In genomic region chr12:54021432-54022013, GRCh38 we compare ENCODE assay signal across 13 cellular contexts. TPM values are rescaled to one million over a fixed set of nuclear protein-coding genes. Genes with fewer than 3 reads are reported as not detected.
DNase-seq lines count a peak whose midpoint lies in the region; ATAC-seq and TF ChIP-seq lines count a peak whose summit lies in the region.
"Had no signal": no experiment of that assay in that cellular context is flagged by ENCODE, and none has a peak within 500 bp of the region (broad histone marks: within the 10 kb centered on the region; RNA-seq: fewer than 3 reads in every experiment).

No MANE protein-coding gene starts in this region.

- H3K27me3 ChIP-seq in SU-DHL-6 (ENCODE audit: low read length): no peaks in the 10 kb centered on the region

- no peaks in the 10 kb centered on the region for H3F3A ChIP-seq in SU-DHL-6 (ENCODE audit: insufficient read depth)

- H2AFZ ChIP-seq in SU-DHL-6 (ENCODE audit: low read depth, low read length, severe bottlenecking): no peak overlapping the region

- H3K9me2 ChIP-seq in SU-DHL-6 (replicated peaks; ENCODE audit: insufficient read depth, low read length): no peaks in the 10 kb centered on the region

- no peaks in the 10 kb centered on the region for H3K79me2 ChIP-seq in SU-DHL-6 (ENCODE audit: insufficient read depth, low read length)

- peak overlapping the region; percentile 88 for H3K4me3 ChIP-seq in AG04449 (ENCODE audit: low read depth, low read length)
- H3K4me3 ChIP-seq in SU-DHL-6 (ENCODE audit: insufficient read depth, low read length, poor library complexity, severe bottlenecking): no peak overlapping the region
- H3K4me3 ChIP-seq: body of pancreas had no signal

- no peak for ATAC-seq in GM19452 (IDR thresholded peaks at IDR 0.05; ENCODE audit: unreplicated experiment)
- no peak for ATAC-seq in HG03565 (IDR thresholded peaks at IDR 0.05; ENCODE audit: unreplicated experiment)
- ATAC-seq: body of pancreas; CD8-positive, alpha-beta T cell; naive thymus-derived CD4-positive, alpha-beta T cell had no signal

- no peak overlapping the region for H3K4me2 ChIP-seq in SU-DHL-6 (ENCODE audit: low read depth, low read length, poor library complexity, severe bottlenecking)

- no peak overlapping the region for H3K9ac ChIP-seq in SU-DHL-6 (ENCODE audit: low read length)

- no peaks in the 10 kb centered on the region for H3K9me3 ChIP-seq in SU-DHL-6 (ENCODE audit: insufficient read depth, low read length)
- H3K9me3 ChIP-seq: body of pancreas had no signal

- CTCF ChIA-PET in AG04449 (lab: Yijun Ruan, JAX): interaction anchor here (1.0 to 23.4 kb wide), 7 partner anchors 11 to 193 kb away, joined by 3 to 908 read pairs (median 44); partner anchors contain the start of genes HOXC5, HOXC8, HOXC9 and SMUG1

- POLR2A ChIA-PET in AG04449 (lab: Yijun Ruan, JAX): interaction anchor here (0.8 to 1.8 kb wide), 2 partner anchors 13 kb away, joined by 5 to 7 read pairs; partner anchors contain the start of gene HOXC8

- no peak overlapping the region for H3K27ac ChIP-seq in SU-DHL-6 (ENCODE audit: low read depth, low read length)
- H3K27ac ChIP-seq: body of pancreas had no signal

- no peaks in the 10 kb centered on the region for H4K20me1 ChIP-seq in SU-DHL-6 (ENCODE audit: low read depth, low read length)

- no peaks in the 10 kb centered on the region for H3K36me3 ChIP-seq in SU-DHL-6 (ENCODE audit: low read length)

- DNase-seq in AG04449 (ENCODE audit: low read depth, low spot score): no peak
- peak; percentile 54 for DNase-seq in H4 (ENCODE audit: low spot score)
- peak; percentile 49 for DNase-seq in kidney tubule cell (ENCODE audit: low spot score)
- DNase-seq in activated CD4-positive, alpha-beta T cell treated with anti-CD3 and anti-CD28 coated beads for 1 hour: no peak
- no peak for DNase-seq in DMS79 (lab: John Stamatoyannopoulos, UW)
- DNase-seq: body of pancreas; CD8-positive, alpha-beta T cell; Karpas-422; naive thymus-derived CD4-positive, alpha-beta T cell had no signal

- peak; percentile 25 for TF ChIP-seq CTCF in AG04449 (IDR thresholded peaks at IDR 0.05; ENCODE audit: insufficient read depth, low read length, missing control alignments)
- peak; percentile 23 for TF ChIP-seq CTCF in SU-DHL-6 (IDR thresholded peaks at IDR 0.05; ENCODE audit: insufficient read depth, low read length, poor library complexity, severe bottlenecking)

RNA-seq across cellular contexts. Expression of gene HOXC6, which starts 6.7 kb away (rescaled TPM):
- 0.27 TPM in 2 replicates for total RNA-seq in H4 (2014; rRNA removed; shearing (Covaris generic))
- total RNA-seq: activated CD8-positive, alpha-beta memory T cell treated with anti-CD3 and anti-CD28 coated beads for 36 hours; body of pancreas; CD8-positive, alpha-beta T cell; naive thymus-derived CD4-positive, alpha-beta T cell had no signal

RNA-seq across cellular contexts. Expression of gene HOXC5, which starts 11.3 kb away (rescaled TPM):
- total RNA-seq in H4 (2014; rRNA removed; shearing (Covaris generic)): not detected in 2 replicates
- total RNA-seq: activated CD8-positive, alpha-beta memory T cell treated with anti-CD3 and anti-CD28 coated beads for 36 hours; body of pancreas; CD8-positive, alpha-beta T cell; naive thymus-derived CD4-positive, alpha-beta T cell had no signal

RNA-seq across cellular contexts. Expression of gene HOXC8, which starts 12.7 kb away (rescaled TPM):
- 0.45 TPM in 1 of 2 replicates, not detected in the other for total RNA-seq in H4 (2014; rRNA removed; shearing (Covaris generic))
- total RNA-seq: activated CD8-positive, alpha-beta memory T cell treated with anti-CD3 and anti-CD28 coated beads for 36 hours; body of pancreas; CD8-positive, alpha-beta T cell; naive thymus-derived CD4-positive, alpha-beta T cell had no signal

RNA-seq across cellular contexts. Expression of gene HOXC9, which starts 21.6 kb away (rescaled TPM):
- total RNA-seq in H4 (2014; rRNA removed; shearing (Covaris generic)): 2.4 and 5.6 TPM in 2 replicates
- total RNA-seq: activated CD8-positive, alpha-beta memory T cell treated with anti-CD3 and anti-CD28 coated beads for 36 hours; body of pancreas; CD8-positive, alpha-beta T cell; naive thymus-derived CD4-positive, alpha-beta T cell had no signal

RNA-seq across cellular contexts. Expression of gene HOXC4, which starts 32.1 kb away (rescaled TPM):
- total RNA-seq in H4 (2014; rRNA removed; shearing (Covaris generic)): 0.37 and 1.9 TPM in 2 replicates
- total RNA-seq: body of pancreas had no signal

Comparison
In these comparisons a context has a peak if more than half of its experiments do, and no peak if none do; other contexts are left out.
1. DNase-seq: peak in H4 (single experiment) and kidney tubule cell (single experiment); none in AG04449 (single experiment), activated CD4-positive, alpha-beta T cell treated with anti-CD3 and anti-CD28 coated beads for 1 hour (single experiment) and DMS79 (single experiment).